16 cellular contexts compared by ENCODE assay signal in the genomic region with DNA sequence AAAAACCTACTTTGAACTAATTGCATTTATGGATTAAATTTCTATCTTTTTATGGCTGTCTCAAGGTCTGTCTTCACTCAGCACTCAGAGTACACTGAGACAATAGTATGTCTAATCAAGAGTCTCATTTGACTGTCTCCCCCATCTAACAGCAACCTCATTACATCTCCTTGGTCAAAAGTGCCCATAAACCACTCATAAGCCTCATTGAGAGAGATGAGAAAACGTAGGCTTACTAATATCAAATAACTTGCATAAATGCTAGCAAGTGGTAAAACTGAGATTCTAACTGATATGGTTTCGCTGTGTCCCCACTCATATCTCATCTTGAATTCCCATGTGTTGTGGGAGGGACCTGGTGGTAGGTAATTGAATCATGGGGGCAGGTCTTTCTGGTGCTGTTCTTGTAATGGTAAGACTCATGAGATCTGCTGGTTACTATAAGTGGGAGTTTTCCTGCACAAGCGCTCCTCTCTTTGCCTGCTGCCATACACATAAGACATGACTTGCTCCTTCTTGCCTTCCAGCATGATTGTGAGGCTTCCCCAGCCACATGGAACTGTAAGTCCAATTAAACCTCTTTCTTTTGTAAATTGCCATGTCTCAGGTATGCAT.
DNase-seq lines count a peak whose midpoint lies in the region; ATAC-seq, FAIRE-seq and TF ChIP-seq lines count a peak whose summit lies in the region.
"Had no signal": no experiment of that assay in that cellular context is flagged by ENCODE, and none has a peak within 500 bp of the region (broad histone marks: within the 10 kb centered on the region; RNA-seq: fewer than 3 reads in every experiment).

No MANE protein-coding gene starts in this region.

- no peaks in the 10 kb centered on the region for H3K9me1 ChIP-seq in K562 (ENCODE audit: control insufficient read depth, insufficient read depth, low read length)

- no peak overlapping the region for H3K27ac Mint-ChIP-seq in activated CD4-positive, alpha-beta memory T cell treated with anti-CD3 and anti-CD28 coated beads for 36 hours
- H3K27ac Mint-ChIP-seq in activated CD4-positive, alpha-beta memory T cell treated with anti-CD3 and anti-CD28 coated beads, Interleukin-2, amount 10 ng/mL, durations not matched to agents 7 days and 5 days = no peak overlapping the region
- H3K27ac Mint-ChIP-seq: CD8-positive, alpha-beta T cell had no signal

- TF ChIP-seq CTCF in BE2C (IDR thresholded peaks at IDR 0.05; ENCODE audit: low read depth, low read length) (no peak), K562 (IDR thresholded peaks at IDR 0.05 in 2 of 3, conservative IDR thresholded peaks at IDR 0.05 in 1 of 3; ENCODE audit: insufficient read depth in 2 of 3, low read depth in 1 of 3, low read length in 3 of 3) (no peak), transverse colon (IDR thresholded peaks at IDR 0.05) (no peak)

- no peaks in the 10 kb centered on the region for H3K79me2 ChIP-seq in K562 (ENCODE audit: control insufficient read depth, insufficient read depth, low read length)

- ATAC-seq in K562 (peak; percentile 58), right cardiac atrium (no peak), GM19463 (IDR thresholded peaks at IDR 0.05; ENCODE audit: unreplicated experiment) (no peak)
- ATAC-seq: CD8-positive, alpha-beta T cell; HepG2 had no signal

- intact Hi-C loops in activated CD4-positive, alpha-beta memory T cell treated with anti-CD3 and anti-CD28 coated beads for 36 hours (cut with micrococcal nuclease) = no loop called here
- intact Hi-C loops in K562 (cut with micrococcal nuclease) (no loop called here), right cardiac atrium (cut with DNase I) (no loop called here), transverse colon (cut with DNase I; ENCODE audit: low total_unique reads) (no loop called here)

- TF ChIP-seq EP300 in K562 (IDR thresholded peaks at IDR 0.05; ENCODE audit: low read length) = no peak
- TF ChIP-seq EP300 in transverse colon (IDR thresholded peaks at IDR 0.05; ENCODE audit: low read depth) = no peak

- H4K20me1 ChIP-seq in K562 (replicated peaks; ENCODE audit: control insufficient read depth, insufficient read depth, low read length) = no peaks in the 10 kb centered on the region
- H4K20me1 ChIP-seq: BLaER1 treated with 17β-estradiol and CSF1 and Interleukin-3, amounts not matched to agents 10 nM and 100 nM had no signal

- no peak overlapping the region for H3K27ac ChIP-seq in K562 (ENCODE audit: extremely low read depth, low read depth, low read length)
- H3K27ac ChIP-seq in right cardiac atrium (ENCODE audit: low read length) = no peak overlapping the region
- H3K27ac ChIP-seq in transverse colon = no peak overlapping the region
- H3K27ac ChIP-seq: BLaER1 treated with 17β-estradiol and CSF1 and Interleukin-3, amounts not matched to agents 10 nM and 100 nM had no signal

- H3K4me1 ChIP-seq in BE2C = peaks cover 7% of the 10 kb centered on the region
- H3K4me1 ChIP-seq in K562 (replicated peaks in 1 of 2; ENCODE audit: control insufficient read depth in 2 of 2, insufficient read depth in 2 of 2, low read length in 2 of 2) = peaks cover 4 to 12% of the 10 kb centered on the region in 2 experiments; a peak in 3 of 5 replicates
- H3K4me1 ChIP-seq in right cardiac atrium (ENCODE audit: control insufficient read depth, insufficient read depth, low read length) = no peaks in the 10 kb centered on the region
- H3K4me1 ChIP-seq in transverse colon = peaks cover 0 to 5% (median 1%) of the 10 kb centered on the region in 4 donors
- H3K4me1 ChIP-seq: HAP-1 had no signal

- no peak overlapping the region for H3K4me3 ChIP-seq in BE2C (ENCODE audit: low read depth, low read length)
- H3K4me3 ChIP-seq in K562 = no peak overlapping the region
- H3K4me3 ChIP-seq in right cardiac atrium (ENCODE audit: low read length) = no peak overlapping the region
- H3K4me3 ChIP-seq in transverse colon = no peak overlapping the region
- H3K4me3 ChIP-seq: BLaER1 treated with 17β-estradiol and CSF1 and Interleukin-3, amounts not matched to agents 10 nM and 100 nM; HAP-1 had no signal

- H3K9me3 Mint-ChIP-seq in activated CD4-positive, alpha-beta memory T cell treated with anti-CD3 and anti-CD28 coated beads for 36 hours = no peaks in the 10 kb centered on the region
- H3K9me3 Mint-ChIP-seq in activated CD4-positive, alpha-beta memory T cell treated with anti-CD3 and anti-CD28 coated beads, Interleukin-2, amount 10 ng/mL, durations not matched to agents 7 days and 5 days = no peaks in the 10 kb centered on the region

- in situ Hi-C loops in K562 (cut with MboI) (no loop called here), transverse colon (cut with MboI; ENCODE audit: low pct_ligation_motif_present in 1 of 4, low pct_unique_long_range_greater_than_20kb in 1 of 4, low sequenced_read_pairs in 3 of 4) (no loop called here)

- CTCF ChIA-PET in activated CD4-positive, alpha-beta memory T cell treated with anti-CD3 and anti-CD28 coated beads for 36 hours (lab: Charles Lee) = no interaction called here
- CTCF ChIA-PET in activated CD4-positive, alpha-beta memory T cell treated with anti-CD3 and anti-CD28 coated beads, Interleukin-2, amount 10 ng/mL, durations not matched to agents 7 days and 5 days (lab: Charles Lee) = no interaction called here
- CTCF ChIA-PET in K562 (lab: Yijun Ruan, JAX; ENCODE audit: low intra/inter-chr PET ratio) = no interaction called here

- TF ChIP-seq POLR2A in K562 (conservative IDR thresholded peaks at IDR 0.05) (no peak), transverse colon (IDR thresholded peaks at IDR 0.05) (no peak)

- no peaks in the 10 kb centered on the region for H3K27me3 ChIP-seq in BE2C
- H3K27me3 ChIP-seq in K562 (ENCODE audit: control insufficient read depth in 2 of 2, insufficient read depth in 2 of 2, low read length in 2 of 2) = no peaks in the 10 kb centered on the region
- H3K27me3 ChIP-seq in right cardiac atrium (ENCODE audit: control insufficient read depth, insufficient read depth) = no peaks in the 10 kb centered on the region
- no peaks in the 10 kb centered on the region for H3K27me3 ChIP-seq in transverse colon
- H3K27me3 ChIP-seq: BLaER1 treated with 17β-estradiol and CSF1 and Interleukin-3, amounts not matched to agents 10 nM and 100 nM had no signal

- H3K9me3 ChIP-seq in BE2C = no peaks in the 10 kb centered on the region
- no peaks in the 10 kb centered on the region for H3K9me3 ChIP-seq in K562 (replicated peaks; ENCODE audit: control insufficient read depth, insufficient read depth, low read depth, low read length)
- H3K9me3 ChIP-seq in right cardiac atrium (ENCODE audit: control insufficient read depth, low read length) = no peaks in the 10 kb centered on the region
- no peaks in the 10 kb centered on the region for H3K9me3 ChIP-seq in transverse colon
- H3K9me3 ChIP-seq: BLaER1 treated with 17β-estradiol and CSF1 and Interleukin-3, amounts not matched to agents 10 nM and 100 nM; HAP-1 had no signal

- FAIRE-seq in K562 (lab: Jason Lieb, UNC) = no peak
- FAIRE-seq: HepG2 had no signal

- no peak overlapping the region for H3K9ac ChIP-seq in K562 (ENCODE audit: insufficient read depth in 1 of 2, low read depth in 2 of 2, low read length in 2 of 2)
- H3K9ac ChIP-seq: BLaER1 treated with 17β-estradiol and CSF1 and Interleukin-3, amounts not matched to agents 10 nM and 100 nM had no signal

- TF ChIP-seq RAD21 in K562 (CRISPR knock-in tag; conservative IDR thresholded peaks at IDR 0.05 in 1 of 2, IDR thresholded peaks at IDR 0.05 in 1 of 2) = no peak

- H3K4me2 ChIP-seq in K562 (ENCODE audit: insufficient read depth, low read length) = peak overlapping the region; percentile 1; the same call in 1 of the 2 replicates
- H3K4me2 ChIP-seq: BLaER1 treated with 17β-estradiol and CSF1 and Interleukin-3, amounts not matched to agents 10 nM and 100 nM had no signal

- WGBS in K562 (ENCODE audit: insufficient coverage, low coverage, missing lambda C conversion rate) = 19% methylated on average over 3 of the region's 3 CpGs
- WGBS in right cardiac atrium = 94% methylated on average over 3 of the region's 3 CpGs
- WGBS in transverse colon (ENCODE audit: low coverage in 1 of 2), 2 donors = 81% methylated on average over 3 of the region's 3 CpGs; no CpG with 5 or more reads in 1 of the 2 donors

- H3K27me3 Mint-ChIP-seq in activated CD4-positive, alpha-beta memory T cell treated with anti-CD3 and anti-CD28 coated beads for 36 hours = no peaks in the 10 kb centered on the region
- no peaks in the 10 kb centered on the region for H3K27me3 Mint-ChIP-seq in activated CD4-positive, alpha-beta memory T cell treated with anti-CD3 and anti-CD28 coated beads, Interleukin-2, amount 10 ng/mL, durations not matched to agents 7 days and 5 days

- POLR2A ChIA-PET in activated CD4-positive, alpha-beta memory T cell treated with anti-CD3 and anti-CD28 coated beads for 36 hours (lab: Charles Lee) = no interaction called here
- POLR2A ChIA-PET in activated CD4-positive, alpha-beta memory T cell treated with anti-CD3 and anti-CD28 coated beads, Interleukin-2, amount 10 ng/mL, durations not matched to agents 7 days and 5 days (lab: Charles Lee) = no interaction called here
- POLR2A ChIA-PET in K562 (lab: Yijun Ruan, JAX) = interaction anchor here (1.2 kb wide), 1 partner anchor 13 kb away, joined by 3 read pairs; no protein-coding TSS in a partner anchor

- BruUV-seq in K562 (replicated peaks; lab: Mats Ljungman, UMichigan) = no TSS peak

- peaks cover 5% of the 10 kb centered on the region for H3K4me1 Mint-ChIP-seq in activated CD4-positive, alpha-beta memory T cell treated with anti-CD3 and anti-CD28 coated beads for 36 hours (ENCODE audit: low read depth)
- H3K4me1 Mint-ChIP-seq in activated CD4-positive, alpha-beta memory T cell treated with anti-CD3 and anti-CD28 coated beads, Interleukin-2, amount 10 ng/mL, durations not matched to agents 7 days and 5 days = no peaks in the 10 kb centered on the region

- peak overlapping the region; percentile 63 for H2AFZ ChIP-seq in K562 (ENCODE audit: low read depth, low read length)

- H3K36me3 Mint-ChIP-seq in activated CD4-positive, alpha-beta memory T cell treated with anti-CD3 and anti-CD28 coated beads for 36 hours = no peaks in the 10 kb centered on the region
- no peaks in the 10 kb centered on the region for H3K36me3 Mint-ChIP-seq in activated CD4-positive, alpha-beta memory T cell treated with anti-CD3 and anti-CD28 coated beads, Interleukin-2, amount 10 ng/mL, durations not matched to agents 7 days and 5 days (ENCODE audit: low read depth)
- H3K36me3 Mint-ChIP-seq: CD8-positive, alpha-beta T cell had no signal

- H3K36me3 ChIP-seq in BE2C (no peaks in the 10 kb centered on the region), K562 (ENCODE audit: control insufficient read depth, insufficient read depth, low read length) (no peaks in the 10 kb centered on the region), transverse colon (no peaks in the 10 kb centered on the region)
- H3K36me3 ChIP-seq: BLaER1 treated with 17β-estradiol and CSF1 and Interleukin-3, amounts not matched to agents 10 nM and 100 nM; HAP-1 had no signal

- DNase-seq in activated CD4-positive, alpha-beta memory T cell treated with anti-CD3 and anti-CD28 coated beads for 36 hours = peak; percentile 15
- no peak for DNase-seq in activated CD4-positive, alpha-beta memory T cell treated with anti-CD3 and anti-CD28 coated beads, Interleukin-2, amount 10 ng/mL, durations not matched to agents 7 days and 5 days
- peak; percentile 25 for DNase-seq in BE2C
- peak; percentile 22 for DNase-seq in OCI-M1 (lab: John Stamatoyannopoulos, UW)
- DNase-seq in K562 (ENCODE audit: extremely low read depth in 1 of 4, low spot score in 3 of 4) = no peak
- DNase-seq in right cardiac atrium = no peak
- DNase-seq in transverse colon = no peak
- DNase-seq: 8988T; Calu3; CD8-positive, alpha-beta T cell; DMS79 treated with DMSO at 0.1 percent for 48 hours; GF-D8 had no signal

- no peak overlapping the region for H3K4me3 Mint-ChIP-seq in activated CD4-positive, alpha-beta memory T cell treated with anti-CD3 and anti-CD28 coated beads for 36 hours
- H3K4me3 Mint-ChIP-seq in activated CD4-positive, alpha-beta memory T cell treated with anti-CD3 and anti-CD28 coated beads, Interleukin-2, amount 10 ng/mL, durations not matched to agents 7 days and 5 days = no peak overlapping the region
- H3K4me3 Mint-ChIP-seq: CD8-positive, alpha-beta T cell had no signal

Comparison
In these comparisons a context has a peak if more than half of its experiments do, and no peak if none do; other contexts are left out.
1. DNase-seq: peak in activated CD4-positive, alpha-beta memory T cell treated with anti-CD3 and anti-CD28 coated beads for 36 hours (single experiment), BE2C (single experiment) and OCI-M1 (single experiment); none in activated CD4-positive, alpha-beta memory T cell treated with anti-CD3 and anti-CD28 coated beads, Interleukin-2, amount 10 ng/mL, durations not matched to agents 7 days and 5 days (single experiment), K562 (0 of 4), right cardiac atrium (0 of 3) and transverse colon (single experiment).